28 cellular contexts compared by ENCODE assay signal in the genomic region with DNA sequence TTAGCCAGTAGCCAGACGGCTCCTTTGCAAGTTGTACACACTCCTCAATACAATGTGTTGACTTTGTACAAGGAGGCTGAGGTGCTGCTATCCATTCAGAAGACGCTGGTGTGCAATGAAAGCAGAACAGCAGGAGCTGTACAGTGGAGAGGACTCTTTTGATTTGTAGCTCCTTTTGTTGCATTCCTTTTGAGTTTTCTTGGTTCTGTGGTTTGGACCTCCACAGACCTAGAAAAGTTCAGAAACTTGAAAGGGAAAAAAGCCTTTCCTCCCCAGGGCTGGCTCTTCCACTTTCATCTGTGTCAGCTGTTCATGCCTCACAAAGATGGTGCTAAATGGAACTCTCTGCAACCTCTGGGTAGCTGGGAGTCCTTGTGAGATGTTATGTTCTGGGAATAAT.
"Had no signal": no experiment of that assay in that cellular context is flagged by ENCODE, and none has a peak within 500 bp of the region (broad histone marks: within the 10 kb centered on the region; RNA-seq: fewer than 3 reads in every experiment).

No MANE protein-coding gene starts in this region.

- H3K4me3 Mint-ChIP-seq: dendritic cell treated with granulocyte-macrophage colony-stimulating factor and Interleukin-4, amounts not matched to agents 40 ng/mL and 50 ng/mL, for 4 days; mesothelial cell of epicardium; naive B cell; natural killer cell treated with Interleukin-12 subunit alpha and Interleukin-12 subunit beta and Interleukin-15 and Interleukin-18, amount 100 ng/mL, for 72 hours; neural crest cell; stimulated activated naive B cell treated with anti-CD40 and anti-IgM and Interleukin-4, amounts not matched to agents 10 μg/mL and 1 μg/mL and 100 μg/mL, for 72 hours; stimulated activated naive CD8-positive, alpha-beta T cell treated with anti-CD3 and anti-CD28 coated beads, Interleukin-15, Interleukin-2, amounts not matched to agents 100 ng/mL and 50 ng/mL, for 24 hours had no signal

- H3K9me3 Mint-ChIP-seq: dendritic cell treated with granulocyte-macrophage colony-stimulating factor and Interleukin-4, amounts not matched to agents 40 ng/mL and 50 ng/mL, for 4 days; naive B cell; natural killer cell treated with Interleukin-12 subunit alpha and Interleukin-12 subunit beta and Interleukin-15 and Interleukin-18, amount 100 ng/mL, for 72 hours; neural crest cell; stimulated activated naive B cell treated with anti-CD40 and anti-IgM and Interleukin-4, amounts not matched to agents 10 μg/mL and 1 μg/mL and 100 μg/mL, for 72 hours; stimulated activated naive CD8-positive, alpha-beta T cell treated with anti-CD3 and anti-CD28 coated beads, Interleukin-15, Interleukin-2, amounts not matched to agents 100 ng/mL and 50 ng/mL, for 24 hours had no signal

- H3K27me3 ChIP-seq: colonic mucosa, esophagus muscularis mucosa, foreskin keratinocyte, heart right ventricle, left lung, sigmoid colon, spleen, tibial nerve, upper lobe of left lung, uterus had no signal

- H3K4me3 ChIP-seq: colonic mucosa, esophagus muscularis mucosa, heart right ventricle, left lung, mucosa of descending colon, prostate gland, sigmoid colon, spleen, thoracic aorta, tibial nerve, upper lobe of left lung, uterus had no signal

- H3K27me3 Mint-ChIP-seq: dendritic cell treated with granulocyte-macrophage colony-stimulating factor and Interleukin-4, amounts not matched to agents 40 ng/mL and 50 ng/mL, for 4 days; stimulated activated naive B cell treated with anti-CD40 and anti-IgM and Interleukin-4, amounts not matched to agents 10 μg/mL and 1 μg/mL and 100 μg/mL, for 72 hours had no signal

- H3K4me1 ChIP-seq: colonic mucosa, esophagus muscularis mucosa, foreskin keratinocyte, heart right ventricle, left lung, prostate gland, sigmoid colon, spleen, tibial nerve, upper lobe of left lung, uterus had no signal

- DNase-seq: colonic mucosa; effector CD8-positive, alpha-beta T cell; foreskin keratinocyte; glutamatergic neuron; heart right ventricle; hippocampal formation; left cardiac atrium; left lung; mesenchymal stem cell; mucosa of descending colon; naive B cell; nucleus accumbens; right cardiac atrium; sigmoid colon; spleen; stimulated activated CD4-positive, alpha-beta T cell treated with anti-CD3 and anti-CD28 coated beads, Interleukin-2, amount 100 ng/mL, for 48 hours; stimulated activated naive B cell treated with anti-CD40 and anti-IgM and Interleukin-4, amounts not matched to agents 10 μg/mL and 1 μg/mL and 100 μg/mL, for 72 hours; upper lobe of left lung; uterus had no signal

- H3K27ac Mint-ChIP-seq: dendritic cell treated with granulocyte-macrophage colony-stimulating factor and Interleukin-4, amounts not matched to agents 40 ng/mL and 50 ng/mL, for 4 days; mesothelial cell of epicardium; naive B cell; natural killer cell treated with Interleukin-12 subunit alpha and Interleukin-12 subunit beta and Interleukin-15 and Interleukin-18, amount 100 ng/mL, for 72 hours; stimulated activated naive B cell treated with anti-CD40 and anti-IgM and Interleukin-4, amounts not matched to agents 10 μg/mL and 1 μg/mL and 100 μg/mL, for 72 hours; stimulated activated naive CD8-positive, alpha-beta T cell treated with anti-CD3 and anti-CD28 coated beads, Interleukin-15, Interleukin-2, amounts not matched to agents 100 ng/mL and 50 ng/mL, for 24 hours had no signal

- H3K27ac ChIP-seq: colonic mucosa, esophagus muscularis mucosa, foreskin keratinocyte, heart right ventricle, left lung, prostate gland, sigmoid colon, spleen, thoracic aorta, tibial nerve, upper lobe of left lung, uterus had no signal

- H3K36me3 Mint-ChIP-seq: mesothelial cell of epicardium; naive B cell; natural killer cell treated with Interleukin-12 subunit alpha and Interleukin-12 subunit beta and Interleukin-15 and Interleukin-18, amount 100 ng/mL, for 72 hours; stimulated activated naive B cell treated with anti-CD40 and anti-IgM and Interleukin-4, amounts not matched to agents 10 μg/mL and 1 μg/mL and 100 μg/mL, for 72 hours had no signal

- H3K36me3 ChIP-seq: colonic mucosa, esophagus muscularis mucosa, heart right ventricle, left lung, prostate gland, sigmoid colon, spleen, thoracic aorta, tibial nerve, upper lobe of left lung, uterus had no signal

- H3K4me1 Mint-ChIP-seq: mesothelial cell of epicardium; naive B cell; stimulated activated naive B cell treated with anti-CD40 and anti-IgM and Interleukin-4, amounts not matched to agents 10 μg/mL and 1 μg/mL and 100 μg/mL, for 72 hours had no signal

- H3K9me3 ChIP-seq: colonic mucosa, esophagus muscularis mucosa, left lung, mucosa of descending colon, prostate gland, sigmoid colon, spleen, thoracic aorta, tibial nerve, upper lobe of left lung, uterus had no signal
